Comparison of ENCODE assay signal across 17 cellular contexts in genomic region chr1:30385246-30385940, GRCh38.
DNase-seq lines count a peak whose midpoint lies in the region; ATAC-seq and TF ChIP-seq lines count a peak whose summit lies in the region.
"Had no signal": no experiment of that assay in that cellular context is flagged by ENCODE, and none has a peak within 500 bp of the region (broad histone marks: within the 10 kb centered on the region; RNA-seq: fewer than 3 reads in every experiment).

No MANE protein-coding gene starts in this region.

- POLR2A ChIA-PET in CD4-positive, alpha-beta memory T cell (lab: Charles Lee; ENCODE audit: partially characterized antibody) = no interaction called here

- no peaks in the 10 kb centered on the region for H3K9me3 Mint-ChIP-seq in CD4-positive, alpha-beta memory T cell
- H3K9me3 Mint-ChIP-seq in activated T-helper 17 cell treated with anti-CD3 and anti-CD28 coated beads, Interleukin-2, amount 50 U/mL, for 72 hours = no peaks in the 10 kb centered on the region
- H3K9me3 Mint-ChIP-seq: CD8-positive, alpha-beta memory T cell had no signal

- intact Hi-C loops in sigmoid colon (cut with DNase I) = no loop called here
- intact Hi-C loops in CD4-positive, alpha-beta memory T cell (cut with micrococcal nuclease) = no loop called here

- TF ChIP-seq CTCF in Peyer's patch (IDR thresholded peaks at IDR 0.05) = no peak
- no peak for TF ChIP-seq CTCF in sigmoid colon (IDR thresholded peaks at IDR 0.05)

- DNase-seq in NCI-H1694 (lab: John Stamatoyannopoulos, UW) (peak; percentile 28), Peyer's patch (peak in 2 of 3 donors; percentile 31 to 37), mesenteric fat pad (ENCODE audit: low spot score) (peak; percentile 45), sigmoid colon (peak; percentile 46), AG20443 (ENCODE audit: low spot score) (no peak)
- no peak for DNase-seq in CD4-positive, alpha-beta memory T cell
- DNase-seq: CD8-positive, alpha-beta memory T cell; DMS53; EL; GOT3; KBM-7; NCI-H1105; NCI-H748 treated with DMSO at 0.1 percent for 48 hours; NK-92 treated with Interleukin-12 subunit alpha and Interleukin-12 subunit beta, amount 100 ng/mL, for 24 hours; Right ventricle myocardium superior had no signal

- H3K27me3 Mint-ChIP-seq in CD4-positive, alpha-beta memory T cell = peaks cover 5 to 32% of the 10 kb centered on the region in 2 donors
- H3K27me3 Mint-ChIP-seq in activated T-helper 17 cell treated with anti-CD3 and anti-CD28 coated beads, Interleukin-2, amount 50 U/mL, for 72 hours = peaks cover 42% of the 10 kb centered on the region

- CTCF ChIA-PET in CD4-positive, alpha-beta memory T cell (lab: Charles Lee; ENCODE audit: partially characterized antibody) = no interaction called here

- no peak overlapping the region for H3K4me3 ChIP-seq in Peyer's patch
- no peak overlapping the region for H3K4me3 ChIP-seq in sigmoid colon
- no peak overlapping the region for H3K4me3 ChIP-seq in CD4-positive, alpha-beta memory T cell (ENCODE audit: low read length in 2 of 2)
- H3K4me3 ChIP-seq: BLaER1 treated with 17β-estradiol and CSF1 and Interleukin-3, amounts not matched to agents 10 nM and 100 nM had no signal

- H3K36me3 Mint-ChIP-seq in CD4-positive, alpha-beta memory T cell = no peaks in the 10 kb centered on the region
- H3K36me3 Mint-ChIP-seq in activated T-helper 17 cell treated with anti-CD3 and anti-CD28 coated beads, Interleukin-2, amount 50 U/mL, for 72 hours (ENCODE audit: low read depth) = no peaks in the 10 kb centered on the region
- H3K36me3 Mint-ChIP-seq: CD8-positive, alpha-beta memory T cell had no signal

- 73 to 75% methylated on average over 17 of the region's 17 CpGs for WGBS in sigmoid colon, 2 donors

- no peak for TF ChIP-seq EP300 in sigmoid colon (IDR thresholded peaks at IDR 0.05)

- H3K27me3 ChIP-seq in Peyer's patch (no peaks in the 10 kb centered on the region), sigmoid colon (peaks cover 0 to 28% (median 0%) of the 10 kb centered on the region in 3 donors)
- H3K27me3 ChIP-seq in CD4-positive, alpha-beta memory T cell (ENCODE audit: insufficient read depth, low read length) = no peaks in the 10 kb centered on the region
- H3K27me3 ChIP-seq: BLaER1 treated with 17β-estradiol and CSF1 and Interleukin-3, amounts not matched to agents 10 nM and 100 nM had no signal

- no peaks in the 10 kb centered on the region for H3K4me1 ChIP-seq in Peyer's patch
- peaks cover 0 to 1% (median 0%) of the 10 kb centered on the region in 4 donors for H3K4me1 ChIP-seq in sigmoid colon
- no peaks in the 10 kb centered on the region for H3K4me1 ChIP-seq in CD4-positive, alpha-beta memory T cell (ENCODE audit: insufficient read depth, low read length)

- no peak overlapping the region for H3K27ac Mint-ChIP-seq in CD4-positive, alpha-beta memory T cell
- no peak overlapping the region for H3K27ac Mint-ChIP-seq in activated T-helper 17 cell treated with anti-CD3 and anti-CD28 coated beads, Interleukin-2, amount 50 U/mL, for 72 hours
- H3K27ac Mint-ChIP-seq: CD8-positive, alpha-beta memory T cell had no signal

- H3K27ac ChIP-seq in Peyer's patch = no peak overlapping the region
- no peak overlapping the region for H3K27ac ChIP-seq in sigmoid colon
- no peak overlapping the region for H3K27ac ChIP-seq in CD4-positive, alpha-beta memory T cell (ENCODE audit: low read depth, low read length)
- H3K27ac ChIP-seq: BLaER1 treated with 17β-estradiol and CSF1 and Interleukin-3, amounts not matched to agents 10 nM and 100 nM had no signal

- H3K4me3 Mint-ChIP-seq in CD4-positive, alpha-beta memory T cell = no peak overlapping the region
- no peak overlapping the region for H3K4me3 Mint-ChIP-seq in activated T-helper 17 cell treated with anti-CD3 and anti-CD28 coated beads, Interleukin-2, amount 50 U/mL, for 72 hours

- no peaks in the 10 kb centered on the region for H3K9me3 ChIP-seq in Peyer's patch
- H3K9me3 ChIP-seq in sigmoid colon = no peaks in the 10 kb centered on the region
- no peaks in the 10 kb centered on the region for H3K9me3 ChIP-seq in CD4-positive, alpha-beta memory T cell (ENCODE audit: control insufficient read depth in 1 of 2, low read length in 2 of 2)
- H3K9me3 ChIP-seq: BLaER1 treated with 17β-estradiol and CSF1 and Interleukin-3, amounts not matched to agents 10 nM and 100 nM had no signal

- H3K36me3 ChIP-seq in Peyer's patch = no peaks in the 10 kb centered on the region
- no peaks in the 10 kb centered on the region for H3K36me3 ChIP-seq in sigmoid colon
- H3K36me3 ChIP-seq in CD4-positive, alpha-beta memory T cell (ENCODE audit: insufficient read depth, low read length) = no peaks in the 10 kb centered on the region
- H3K36me3 ChIP-seq: BLaER1 treated with 17β-estradiol and CSF1 and Interleukin-3, amounts not matched to agents 10 nM and 100 nM had no signal

- H3K4me1 Mint-ChIP-seq in CD4-positive, alpha-beta memory T cell = peaks cover 2 to 3% (median 2%) of the 10 kb centered on the region in 4 donors
- H3K4me1 Mint-ChIP-seq in activated T-helper 17 cell treated with anti-CD3 and anti-CD28 coated beads, Interleukin-2, amount 50 U/mL, for 72 hours = no peaks in the 10 kb centered on the region

- no peak for ATAC-seq in activated T-helper 17 cell treated with anti-CD3 and anti-CD28 coated beads, Interleukin-2, amount 50 U/mL, for 72 hours (replicated peaks)

- TF ChIP-seq POLR2A in Peyer's patch (IDR thresholded peaks at IDR 0.05) = no peak
- no peak for TF ChIP-seq POLR2A in sigmoid colon (IDR thresholded peaks at IDR 0.05)

Comparison
In these comparisons a context has a peak if more than half of its experiments do, and no peak if none do; other contexts are left out.
1. DNase-seq: peak in NCI-H1694 (single experiment), Peyer's patch (2 of 3), mesenteric fat pad (single experiment) and sigmoid colon (single experiment); none in AG20443 (single experiment) and CD4-positive, alpha-beta memory T cell (0 of 5).